In genomic region chr6:11653028-11653583, GRCh38 we compare ENCODE assay signal across 8 cellular contexts.
DNase-seq lines count a peak whose midpoint lies in the region; ATAC-seq and TF ChIP-seq lines count a peak whose summit lies in the region.

No MANE protein-coding gene starts in this region.

- H2AFZ ChIP-seq in PC-3 (ENCODE audit: low read length), result peak overlapping the region; percentile 11; the same call in 1 of the 2 replicates

- H3K4me3 ChIP-seq in PC-3 (ENCODE audit: low read length), result no peak overlapping the region
- H3K4me3 ChIP-seq in astrocyte of the cerebellum (ENCODE audit: low read depth, low read length), result no peak overlapping the region

- no peaks in the 10 kb centered on the region for H3F3A ChIP-seq in PC-3 (ENCODE audit: low read length, unreplicated experiment)

- ATAC-seq in PC-3 (peak; percentile 64), HG02840 (IDR thresholded peaks at IDR 0.05; ENCODE audit: low FRiP score, unreplicated experiment) (no peak)

- H3K27me3 ChIP-seq in PC-3 (ENCODE audit: low read length), result no peaks in the 10 kb centered on the region

- TF ChIP-seq CTCF in PC-3 (conservative IDR thresholded peaks at IDR 0.05; ENCODE audit: low read depth, low read length), result no peak
- TF ChIP-seq CTCF in astrocyte of the cerebellum (IDR thresholded peaks at IDR 0.05; ENCODE audit: low read depth, low read length, missing control alignments), result no peak

- no peaks in the 10 kb centered on the region for H3K9me3 ChIP-seq in PC-3 (ENCODE audit: low read length)

- BruUV-seq in PC-3 (replicated peaks; lab: Mats Ljungman, UMichigan), result no TSS peak

- H3K36me3 ChIP-seq in PC-3 (ENCODE audit: low read depth, low read length), result no peaks in the 10 kb centered on the region

- H3K79me2 ChIP-seq in PC-3 (ENCODE audit: low read length), result no peaks in the 10 kb centered on the region

- DNase-seq in GM04504 (ENCODE audit: low read depth), result peak; percentile 79
- peak; percentile 74 for DNase-seq in PC-3
- DNase-seq in astrocyte of the cerebellum (ENCODE audit: low read depth), result peak; percentile 74
- DNase-seq in myocyte (ENCODE audit: low read depth), result peak; percentile 84
- DNase-seq in G401 (ENCODE audit: low spot score), result no peak
- DNase-seq in NCI-H2196 (lab: John Stamatoyannopoulos, UW; ENCODE audit: unreplicated experiment), result no peak
- DNase-seq in UCSD-AML1 (lab: John Stamatoyannopoulos, UW; ENCODE audit: unreplicated experiment), result no peak

- peaks cover 37% of the 10 kb centered on the region for H3K4me1 ChIP-seq in PC-3 (ENCODE audit: insufficient read depth, low read length)

- intact Hi-C loops in PC-3 (cut with micrococcal nuclease), result loop anchor here (10.0 kb wide), 1 partner anchor 952 kb away; no protein-coding TSS in a partner anchor

- no peak overlapping the region for H3K27ac ChIP-seq in PC-3 (ENCODE audit: low read length)

- CTCF ChIA-PET in PC-3 (lab: Charles Lee), result no interaction called here

- no peaks in the 10 kb centered on the region for H4K20me1 ChIP-seq in PC-3 (ENCODE audit: low read length)

- in situ Hi-C loops in astrocyte of the cerebellum (cut with HindIII; ENCODE audit: low sequenced_read_pairs) (loop anchor here (25.0 kb wide), 1 partner anchor 959 kb away; no protein-coding TSS in a partner anchor), G401 (cut with HindIII; ENCODE audit: low sequenced_read_pairs) (no loop called here)

- H3K9me2 ChIP-seq in PC-3 (replicated peaks; ENCODE audit: low read length), result no peaks in the 10 kb centered on the region

- POLR2A ChIA-PET in PC-3 (lab: Charles Lee; ENCODE audit: unreplicated experiment), result no interaction called here

- peak overlapping the region; percentile 25 for H3K4me2 ChIP-seq in PC-3 (ENCODE audit: low read length)

- H3K9ac ChIP-seq in PC-3 (ENCODE audit: low read length), result no peak overlapping the region

Comparison
In these comparisons a context has a peak if more than half of its experiments do, and no peak if none do; other contexts are left out.
1. DNase-seq: peak in GM04504 (single experiment), PC-3 (single experiment), astrocyte of the cerebellum (single experiment) and myocyte (single experiment); none in G401 (single experiment), NCI-H2196 (single experiment) and UCSD-AML1 (single experiment).